In genomic region chr16:85954927-85955539, GRCh38 we compare ENCODE assay signal across 1 cellular context.
TF ChIP-seq lines count a peak whose summit lies in the region.

No MANE protein-coding gene starts in this region.

TF ChIP-seq in GM12878, 131 proteins besides CTCF, POLR2A, EP300 and RAD21:
- TF ChIP-seq IRF3 (IDR thresholded peaks at IDR 0.05) (no peak), BACH1 (IDR thresholded peaks at IDR 0.05; ENCODE audit: borderline replicate concordance) (no peak), EED (IDR thresholded peaks at IDR 0.05; ENCODE audit: low read depth) (0 out of 2 replicates have a peak, but pooled peaks have one; percentile 7), NFYA (IDR thresholded peaks at IDR 0.05; ENCODE audit: borderline replicate concordance, low read depth, low read length) (no peak), REST (IDR thresholded peaks at IDR 0.05; ENCODE audit: low read depth, low read length) (no peak), LARP7 (IDR thresholded peaks at IDR 0.05) (0 out of 2 replicates have a peak, but pooled peaks have one; percentile 25), SIX5 (IDR thresholded peaks at IDR 0.05; ENCODE audit: low read depth, low read length, severe bottlenecking) (no peak), ATF3 (IDR thresholded peaks at IDR 0.05; ENCODE audit: borderline replicate concordance, extremely low read depth, low read depth, low read length) (no peak), ZNF24 (IDR thresholded peaks at IDR 0.05) (no peak)
